Comparison of ENCODE assay signal across 8 cellular contexts in genomic region chr10:21532694-21533576, GRCh38. TPM values are rescaled to one million over a fixed set of nuclear protein-coding genes. Genes with fewer than 3 reads are reported as not detected.
A peak's percentile ranks its signal among the peaks of the same experiment; 100 is the strongest.
DNase-seq lines count a peak whose midpoint lies in the region; ATAC-seq and TF ChIP-seq lines count a peak whose summit lies in the region.

No MANE protein-coding gene starts in this region.

- peak overlapping the region; percentile 76 to 99 (median 98) for H3K27ac ChIP-seq in heart right ventricle
- H3K27ac ChIP-seq in thymus (ENCODE audit: low read depth) = peak overlapping the region; percentile 98

- H3K9me3 ChIP-seq in heart right ventricle (no peaks in the 10 kb centered on the region), thymus (ENCODE audit: control insufficient read depth) (no peaks in the 10 kb centered on the region)

- H3K27me3 Mint-ChIP-seq in activated naive CD8-positive, alpha-beta T cell = no peaks in the 10 kb centered on the region

- H3K36me3 ChIP-seq in heart right ventricle (peaks cover 0 to 17% (median 8%) of the 10 kb centered on the region in 9 donors), kidney epithelial cell (ENCODE audit: control insufficient read depth, insufficient read depth, low read length) (no peaks in the 10 kb centered on the region), thymus (ENCODE audit: control insufficient read depth, insufficient read depth) (peaks cover 6% of the 10 kb centered on the region)

- no peaks in the 10 kb centered on the region for H3K27me3 ChIP-seq in heart right ventricle
- no peaks in the 10 kb centered on the region for H3K27me3 ChIP-seq in kidney epithelial cell (ENCODE audit: control insufficient read depth, insufficient read depth, low read length)
- H3K27me3 ChIP-seq in thymus (ENCODE audit: control insufficient read depth, insufficient read depth) = no peaks in the 10 kb centered on the region

- no peak for TF ChIP-seq CTCF in heart right ventricle (IDR thresholded peaks at IDR 0.05)
- no peak for TF ChIP-seq CTCF in kidney epithelial cell (IDR thresholded peaks at IDR 0.05; ENCODE audit: insufficient read depth, low read length, poor library complexity, severe bottlenecking)

- ATAC-seq in heart right ventricle (no peak), HG03095 (IDR thresholded peaks at IDR 0.05; ENCODE audit: unreplicated experiment) (peak; percentile 3)

- H3K4me3 ChIP-seq in heart right ventricle (peak overlapping the region; percentile 32 to 88 (median 80)), kidney epithelial cell (ENCODE audit: low read depth, low read length) (peak overlapping the region; percentile 84), thymus (ENCODE audit: low read length) (peak overlapping the region; percentile 96)

- H3K9me3 Mint-ChIP-seq in activated naive CD8-positive, alpha-beta T cell (ENCODE audit: low read depth) = no peaks in the 10 kb centered on the region

- H3K4me1 ChIP-seq in heart right ventricle = peaks cover 0 to 44% (median 29%) of the 10 kb centered on the region in 9 donors
- no peaks in the 10 kb centered on the region for H3K4me1 ChIP-seq in thymus (ENCODE audit: control insufficient read depth, insufficient read depth, low read length)

- H3K27ac Mint-ChIP-seq in activated naive CD8-positive, alpha-beta T cell = peak overlapping the region; percentile 94

- intact Hi-C loops in heart right ventricle (cut with DNase I) = loop anchor here in 6 of 10 donors (5.0 to 10.0 kb wide), 3 partner anchors 36 to 722 kb away; no protein-coding TSS in a partner anchor
- intact Hi-C loops in cardiac septum (cut with DNase I) = loop anchor here (2.0 to 10.0 kb wide), 3 partner anchors 14 to 422 kb away; no protein-coding TSS in a partner anchor

- WGBS in heart right ventricle, 2 donors = 12 to 15% methylated on average over 17 of the region's 17 CpGs
- 21% methylated on average over 17 of the region's 17 CpGs for WGBS in thymus

- H3K4me3 Mint-ChIP-seq in activated naive CD8-positive, alpha-beta T cell = peak overlapping the region; percentile 89

- H3K36me3 Mint-ChIP-seq in activated naive CD8-positive, alpha-beta T cell = peaks cover 4% of the 10 kb centered on the region

- DNase-seq in heart right ventricle = no peak
- DNase-seq in cardiac septum (ENCODE audit: low spot score) = no peak
- DNase-seq in kidney epithelial cell (ENCODE audit: low read depth) = no peak
- no peak for DNase-seq in activated CD4-positive, CD25-positive, alpha-beta regulatory T cell (lab: John Stamatoyannopoulos, UW)
- no peak for DNase-seq in glomerular visceral epithelial cell (ENCODE audit: extremely low spot score)

- peaks cover 22% of the 10 kb centered on the region for H3K4me1 Mint-ChIP-seq in activated naive CD8-positive, alpha-beta T cell (ENCODE audit: low read depth)

RNA-seq across cellular contexts. Expression of gene MLLT10, which starts 1.1 kb away (rescaled TPM):
- 10 to 100 TPM; 18.9 to 28.4 (median 24.6) TPM for total RNA-seq in heart right ventricle
- 10 to 100 TPM in 1 of 2 donors, 1 to 10 TPM in 1; 8.5 to 41.1 TPM for polyA plus RNA-seq in heart right ventricle
- 32.5 TPM for total RNA-seq in cardiac septum
- total RNA-seq in kidney epithelial cell = 32.3 and 32.7 TPM in 2 replicates
- 23.0 TPM for polyA plus RNA-seq in thymus

RNA-seq across cellular contexts. Expression of gene SKIDA1, which starts 7.5 kb away (rescaled TPM):
- total RNA-seq in heart right ventricle = 1 to 10 TPM; 1.9 to 6.4 (median 3.3) TPM
- polyA plus RNA-seq in heart right ventricle = under 1 TPM; 0.23 to 0.44 TPM
- 1.8 TPM for total RNA-seq in cardiac septum
- 0.27 and 1.5 TPM in 2 replicates for total RNA-seq in kidney epithelial cell
- polyA plus RNA-seq in thymus = 0.73 TPM
